ENCODE assay signal across 36 cellular contexts in genomic region chr19:54515156-54515555, GRCh38. TPM values are rescaled to one million over a fixed set of nuclear protein-coding genes. Genes with fewer than 3 reads are reported as not detected.
"Had no signal": no experiment of that assay in that cellular context is flagged by ENCODE, and none has a peak within 500 bp of the region (broad histone marks: within the 10 kb centered on the region; RNA-seq: fewer than 3 reads in every experiment).

No MANE protein-coding gene starts in this region.

- H3K4me3 Mint-ChIP-seq: activated B cell treated with CpG ODN at 0.5 μM for 24 hours; activated CD4-positive, alpha-beta memory T cell treated with anti-CD3 and anti-CD28 coated beads for 36 hours; activated CD8-positive, alpha-beta T cell treated with anti-CD3 and anti-CD28 coated beads for 36 hours; activated naive CD4-positive, alpha-beta T cell treated with anti-CD3 and anti-CD28 coated beads for 36 hours; activated T-cell treated with anti-CD3 and anti-CD28 coated beads, Interleukin-2, amount 50 U/mL, for 4 hours; activated T-cell treated with anti-CD3 and anti-CD28 coated beads, Interleukin-2, amount 50 U/mL, for 72 hours; activated T-helper 1 cell treated with anti-CD3 and anti-CD28 coated beads, Interleukin-12 subunit alpha, Interleukin-12 subunit beta, Interleukin-2, Interleukin-4 antibody, amounts not matched to agents 30 ng/mL and 10 ng/mL and 1 ng/mL, durations not matched to agents 14 hours and 24 hours and 36 hours; activated T-helper 17 cell treated with anti-CD3 and anti-CD28 coated beads, Interleukin-2, amount 50 U/mL, for 72 hours; T-helper 2 cell treated with Interferon-gamma antibody and Interleukin-4, amounts not matched to agents 5 μg/mL and 100 μg/mL, for 36 hours had no signal

- H3K36me3 Mint-ChIP-seq: activated naive CD4-positive, alpha-beta T cell treated with anti-CD3 and anti-CD28 coated beads, Interleukin-2, amount 50 U/mL, for 72 hours had no signal

- H3K9me3 Mint-ChIP-seq: activated B cell treated with CpG ODN at 0.5 μM for 24 hours; activated naive CD4-positive, alpha-beta T cell treated with anti-CD3 and anti-CD28 coated beads for 36 hours had no signal

- DNase-seq: activated B cell treated with CpG ODN at 0.5 μM for 24 hours; activated CD4-positive, alpha-beta memory T cell treated with anti-CD3 and anti-CD28 coated beads for 36 hours; activated CD4-positive, alpha-beta T cell treated with anti-CD3 and anti-CD28 coated beads for 48 hours; activated CD4-positive, alpha-beta T cell treated with anti-CD3 and anti-CD28 coated beads, Interleukin-2, amount 50 U/mL, for 1 hour; activated CD4-positive, alpha-beta T cell treated with anti-CD3 and anti-CD28 coated beads, Interleukin-2, amount 50 U/mL, for 4 hours; activated CD4-positive, CD25-positive, alpha-beta regulatory T cell treated with anti-CD3 and anti-CD28 coated beads, Interleukin-2, amount 50 U/mL, for 72 hours; activated CD8-positive, alpha-beta memory T cell treated with anti-CD3 and anti-CD28 coated beads, Interleukin-2, amount 50 U/mL, for 4 hours; activated CD8-positive, alpha-beta T cell treated with anti-CD3 and anti-CD28 coated beads for 36 hours; activated effector memory CD4-positive, alpha-beta T cell treated with anti-CD3 and anti-CD28 coated beads, Interleukin-2, amount 50 U/mL, for 16 hours; activated gamma-delta T cell treated with Interleukin-2 at 50 U/mL for 16 hours; activated naive CD4-positive, alpha-beta T cell; activated naive CD4-positive, alpha-beta T cell treated with anti-CD3 and anti-CD28 coated beads for 36 hours; activated naive CD4-positive, alpha-beta T cell treated with anti-CD3 and anti-CD28 coated beads, Interleukin-2, amount 50 U/mL, for 16 hours; activated T-cell treated with anti-CD3 and anti-CD28 coated beads for 4 hours; activated T-cell treated with anti-CD3 and anti-CD28 coated beads, Interleukin-2, amount 50 U/mL, for 1 hour; activated T-cell treated with anti-CD3 and anti-CD28 coated beads, Interleukin-2, amount 50 U/mL, for 4 hours; activated T-cell treated with anti-CD3 and anti-CD28 coated beads, Interleukin-2, amount 50 U/mL, for 72 hours; adrenal gland; amniotic stem cell; aorta; body of pancreas; brain microvascular endothelial cell; central memory CD4-positive, alpha-beta T cell; SW 1271; T-helper 2 cell; T-helper 9 cell had no signal

- H3K27ac Mint-ChIP-seq: activated B cell treated with CpG ODN at 0.5 μM for 24 hours; activated CD4-positive, alpha-beta memory T cell treated with anti-CD3 and anti-CD28 coated beads for 36 hours; activated CD8-positive, alpha-beta T cell treated with anti-CD3 and anti-CD28 coated beads for 36 hours; activated naive CD4-positive, alpha-beta T cell treated with anti-CD3 and anti-CD28 coated beads for 36 hours; activated T-cell treated with anti-CD3 and anti-CD28 coated beads, Interleukin-2, amount 50 U/mL, for 72 hours; activated T-helper 1 cell treated with anti-CD3 and anti-CD28 coated beads, Interleukin-12 subunit alpha, Interleukin-12 subunit beta, Interleukin-2, Interleukin-4 antibody, amounts not matched to agents 30 ng/mL and 10 ng/mL and 1 ng/mL, durations not matched to agents 14 hours and 24 hours and 36 hours; activated T-helper 17 cell treated with anti-CD3 and anti-CD28 coated beads, Interleukin-2, amount 50 U/mL, for 72 hours; T-helper 2 cell treated with Interferon-gamma antibody and Interleukin-4, amounts not matched to agents 5 μg/mL and 100 μg/mL, for 36 hours had no signal

- ATAC-seq: activated CD8-positive, alpha-beta T cell treated with anti-CD3 and anti-CD28 coated beads for 36 hours; activated naive CD4-positive, alpha-beta T cell treated with anti-CD3 and anti-CD28 coated beads, Interleukin-2, amount 50 U/mL, for 72 hours; activated T-cell treated with anti-CD3 and anti-CD28 coated beads, Interleukin-2, amount 50 U/mL, for 4 hours; activated T-cell treated with anti-CD3 and anti-CD28 coated beads, Interleukin-2, amount 50 U/mL, for 72 hours; activated T-helper 17 cell treated with anti-CD3 and anti-CD28 coated beads, Interleukin-2, amount 50 U/mL, for 72 hours; body of pancreas had no signal

RNA-seq across cellular contexts. Expression of gene LAIR2, which starts 12.5 kb away (rescaled TPM):
- total RNA-seq: activated B cell treated with CpG ODN at 0.5 μM for 24 hours; activated CD4-positive, alpha-beta memory T cell treated with anti-CD3 and anti-CD28 coated beads for 36 hours; astrocyte; body of pancreas; breast epithelium; cardiac septum; cerebellum had no signal

RNA-seq across cellular contexts. Expression of gene CDC42EP5, which starts 42.1 kb away (rescaled TPM):
- total RNA-seq: activated B cell treated with CpG ODN at 0.5 μM for 24 hours; activated CD4-positive, alpha-beta memory T cell treated with anti-CD3 and anti-CD28 coated beads for 36 hours; activated naive CD4-positive, alpha-beta T cell treated with anti-CD3 and anti-CD28 coated beads for 36 hours; activated naive CD4-positive, alpha-beta T cell treated with anti-CD3 and anti-CD28 coated beads, Interleukin-2, amount 50 U/mL, for 72 hours; activated T-helper 1 cell treated with anti-CD3 and anti-CD28 coated beads, Interleukin-12 subunit alpha, Interleukin-12 subunit beta, Interleukin-2, Interleukin-4 antibody, amounts not matched to agents 30 ng/mL and 10 ng/mL and 1 ng/mL, durations not matched to agents 14 hours and 24 hours and 36 hours; activated T-helper 17 cell treated with anti-CD3 and anti-CD28 coated beads, Interleukin-2, amount 50 U/mL, for 72 hours; T-helper 1 cell treated with Interleukin-12 subunit alpha and Interleukin-12 subunit beta and Interleukin-4 antibody, amounts not matched to agents 30 ng/mL and 1 ng/mL, for 36 hours had no signal

RNA-seq across cellular contexts. Expression of gene LILRA2, which starts 58.4 kb away (rescaled TPM):
- total RNA-seq: activated B cell treated with CpG ODN at 0.5 μM for 24 hours; activated CD4-positive, alpha-beta memory T cell treated with anti-CD3 and anti-CD28 coated beads for 36 hours; activated CD8-positive, alpha-beta memory T cell treated with anti-CD3 and anti-CD28 coated beads for 36 hours; activated CD8-positive, alpha-beta T cell treated with anti-CD3 and anti-CD28 coated beads for 36 hours; activated naive CD4-positive, alpha-beta T cell treated with anti-CD3 and anti-CD28 coated beads for 36 hours; activated naive CD4-positive, alpha-beta T cell treated with anti-CD3 and anti-CD28 coated beads, Interleukin-2, amount 50 U/mL, for 72 hours; activated T-cell treated with anti-CD3 and anti-CD28 coated beads, Interleukin-2, amount 50 U/mL, for 4 hours; activated T-cell treated with anti-CD3 and anti-CD28 coated beads, Interleukin-2, amount 50 U/mL, for 72 hours; activated T-helper 1 cell treated with anti-CD3 and anti-CD28 coated beads, Interleukin-12 subunit alpha, Interleukin-12 subunit beta, Interleukin-2, Interleukin-4 antibody, amounts not matched to agents 30 ng/mL and 10 ng/mL and 1 ng/mL, durations not matched to agents 14 hours and 24 hours and 36 hours; activated T-helper 17 cell treated with anti-CD3 and anti-CD28 coated beads, Interleukin-2, amount 50 U/mL, for 72 hours; astrocyte had no signal
